In the genomic region with DNA sequence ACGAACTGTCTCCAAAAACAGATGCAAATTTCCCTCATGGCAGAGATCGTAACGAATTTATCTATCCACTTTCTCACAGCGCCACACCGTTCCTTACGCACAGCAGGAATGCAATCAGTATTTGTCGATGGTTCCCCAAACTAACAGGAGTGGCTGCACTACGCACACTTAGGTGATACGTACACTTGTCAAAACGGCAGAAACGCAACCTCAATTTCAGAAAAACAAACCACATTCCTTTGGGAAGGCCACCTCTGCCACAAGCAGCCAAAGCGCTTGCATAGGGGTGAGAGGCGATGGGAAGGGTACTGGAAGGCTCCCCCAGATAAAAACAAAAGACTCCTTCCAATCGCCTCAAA, we compare ENCODE assay signal across 8 cellular contexts. TPM values are rescaled to one million over a fixed set of nuclear protein-coding genes. Genes with fewer than 3 reads are reported as not detected.
DNase-seq lines count a peak whose midpoint lies in the region; ATAC-seq and TF ChIP-seq lines count a peak whose summit lies in the region.

No MANE protein-coding gene starts in this region.

- CTCF ChIA-PET in CD8-positive, alpha-beta memory T cell (lab: Charles Lee), result interaction anchor here (1.2 to 2.8 kb wide), 3 partner anchors 7 to 23 kb away, joined by 4 to 21 read pairs (median 6); a partner anchor contains a TSS

- peak in 1 of 5 donors; percentile 7 for DNase-seq in CD8-positive, alpha-beta memory T cell
- no peak for DNase-seq in epithelial cell of prostate (ENCODE audit: low read depth, low spot score)
- DNase-seq in mesenteric fat pad (ENCODE audit: low spot score), result no peak
- DNase-seq in NCI-H2107 (lab: John Stamatoyannopoulos, UW), result no peak

- H3K9ac ChIP-seq in SU-DHL-6 (ENCODE audit: low read length), result peak overlapping the region; percentile 75
- H3K9ac ChIP-seq in mucosa of stomach (ENCODE audit: low read length), result peak overlapping the region; percentile 72

- H3K36me3 Mint-ChIP-seq in CD8-positive, alpha-beta memory T cell, result peaks cover 0 to 14% (median 1%) of the 10 kb centered on the region in 3 donors

- H3K9me3 ChIP-seq in CD8-positive, alpha-beta memory T cell (ENCODE audit: low read length), result no peaks in the 10 kb centered on the region
- H3K9me3 ChIP-seq in SU-DHL-6 (ENCODE audit: insufficient read depth, low read length), result no peaks in the 10 kb centered on the region
- no peaks in the 10 kb centered on the region for H3K9me3 ChIP-seq in mucosa of stomach (ENCODE audit: control insufficient read depth, low read length)

- no peaks in the 10 kb centered on the region for H3K27me3 ChIP-seq in CD8-positive, alpha-beta memory T cell (ENCODE audit: insufficient read depth, low read length, poor library complexity, severe bottlenecking)
- H3K27me3 ChIP-seq in SU-DHL-6 (ENCODE audit: low read length), result no peaks in the 10 kb centered on the region
- no peaks in the 10 kb centered on the region for H3K27me3 ChIP-seq in mucosa of stomach (ENCODE audit: control insufficient read depth, insufficient read depth, low read length)

- peaks cover 3% of the 10 kb centered on the region; the same call in 1 of the 2 replicates for H4K20me1 ChIP-seq in SU-DHL-6 (ENCODE audit: low read depth, low read length)

- H3K4me2 ChIP-seq in SU-DHL-6 (ENCODE audit: low read depth, low read length, poor library complexity, severe bottlenecking), result peak overlapping the region; percentile 63

- H3K9me2 ChIP-seq in SU-DHL-6 (replicated peaks; ENCODE audit: insufficient read depth, low read length), result no peaks in the 10 kb centered on the region

- no peak for TF ChIP-seq CTCF in SU-DHL-6 (IDR thresholded peaks at IDR 0.05; ENCODE audit: insufficient read depth, low read length, poor library complexity, severe bottlenecking)

- H3K27ac Mint-ChIP-seq in CD8-positive, alpha-beta memory T cell, result peak overlapping the region; percentile 90 to 98 (median 95)

- H3F3A ChIP-seq in SU-DHL-6 (ENCODE audit: insufficient read depth), result 0 out of 2 replicates have a peak, but pooled peaks cover 2% of the 10 kb centered on the region

- peaks cover 16% of the 10 kb centered on the region for H3K4me1 ChIP-seq in CD8-positive, alpha-beta memory T cell (ENCODE audit: insufficient read depth, low read length)
- H3K4me1 ChIP-seq in mucosa of stomach (ENCODE audit: control insufficient read depth, insufficient read depth, low read length), result peaks cover 4% of the 10 kb centered on the region

- no peaks in the 10 kb centered on the region for H3K9me3 Mint-ChIP-seq in CD8-positive, alpha-beta memory T cell

- H2AFZ ChIP-seq in SU-DHL-6 (ENCODE audit: low read depth, low read length, severe bottlenecking), result peak overlapping the region; percentile 83

- ATAC-seq in GM19455 (IDR thresholded peaks at IDR 0.05; ENCODE audit: unreplicated experiment) (peak; percentile 26), HG03520 (IDR thresholded peaks at IDR 0.05; ENCODE audit: unreplicated experiment) (peak; percentile 21)

- H3K27ac ChIP-seq in CD8-positive, alpha-beta memory T cell (ENCODE audit: low read depth, low read length), result peak overlapping the region; percentile 78
- H3K27ac ChIP-seq in SU-DHL-6 (ENCODE audit: low read depth, low read length), result peak overlapping the region; percentile 47
- peak overlapping the region; percentile 79 for H3K27ac ChIP-seq in epithelial cell of prostate

- no peaks in the 10 kb centered on the region for H3K36me3 ChIP-seq in CD8-positive, alpha-beta memory T cell (ENCODE audit: insufficient read depth, low read length)
- H3K36me3 ChIP-seq in SU-DHL-6 (ENCODE audit: low read length), result no peaks in the 10 kb centered on the region
- H3K36me3 ChIP-seq in mucosa of stomach (ENCODE audit: control insufficient read depth, insufficient read depth, low read length), result no peaks in the 10 kb centered on the region

- POLR2A ChIA-PET in CD8-positive, alpha-beta memory T cell (lab: Charles Lee), result interaction anchor here (0.7 to 2.6 kb wide), 5 partner anchors 10 to 700 kb away, joined by 3 to 41 read pairs (median 8); a partner anchor contains a TSS

- H3K4me1 Mint-ChIP-seq in CD8-positive, alpha-beta memory T cell, result peaks cover 34 to 47% (median 46%) of the 10 kb centered on the region in 3 donors

- H3K4me3 ChIP-seq in CD8-positive, alpha-beta memory T cell (ENCODE audit: low read length), result peak overlapping the region; percentile 85
- H3K4me3 ChIP-seq in SU-DHL-6 (ENCODE audit: insufficient read depth, low read length, poor library complexity, severe bottlenecking) (peak overlapping the region; percentile 84), mucosa of stomach (ENCODE audit: low read length) (peak overlapping the region; percentile 90)

- H3K4me3 Mint-ChIP-seq in CD8-positive, alpha-beta memory T cell, result peak overlapping the region; percentile 88 to 98 (median 96)

- H3K27me3 Mint-ChIP-seq in CD8-positive, alpha-beta memory T cell, result peaks cover 0 to 2% of the 10 kb centered on the region in 2 donors

- peaks cover 56% of the 10 kb centered on the region for H3K79me2 ChIP-seq in SU-DHL-6 (ENCODE audit: insufficient read depth, low read length)

RNA-seq across cellular contexts. Expression of a gene that starts 0.6 kb away (rescaled TPM):
- 10 to 100 TPM; 63.3 to 63.6 TPM for total RNA-seq in CD8-positive, alpha-beta memory T cell
- polyA plus RNA-seq in CD8-positive, alpha-beta memory T cell, result 8.6 TPM
- 33.8 TPM for total RNA-seq in mesenteric fat pad

RNA-seq across cellular contexts. Expression of a gene that starts 10.7 kb away (rescaled TPM):
- total RNA-seq in CD8-positive, alpha-beta memory T cell, result 10 to 100 TPM; 30.8 to 31.3 TPM
- 60.0 TPM for polyA plus RNA-seq in CD8-positive, alpha-beta memory T cell
- 12.4 TPM for total RNA-seq in mesenteric fat pad
